Comparison of ENCODE assay signal across 1 cellular context in the genomic region with DNA sequence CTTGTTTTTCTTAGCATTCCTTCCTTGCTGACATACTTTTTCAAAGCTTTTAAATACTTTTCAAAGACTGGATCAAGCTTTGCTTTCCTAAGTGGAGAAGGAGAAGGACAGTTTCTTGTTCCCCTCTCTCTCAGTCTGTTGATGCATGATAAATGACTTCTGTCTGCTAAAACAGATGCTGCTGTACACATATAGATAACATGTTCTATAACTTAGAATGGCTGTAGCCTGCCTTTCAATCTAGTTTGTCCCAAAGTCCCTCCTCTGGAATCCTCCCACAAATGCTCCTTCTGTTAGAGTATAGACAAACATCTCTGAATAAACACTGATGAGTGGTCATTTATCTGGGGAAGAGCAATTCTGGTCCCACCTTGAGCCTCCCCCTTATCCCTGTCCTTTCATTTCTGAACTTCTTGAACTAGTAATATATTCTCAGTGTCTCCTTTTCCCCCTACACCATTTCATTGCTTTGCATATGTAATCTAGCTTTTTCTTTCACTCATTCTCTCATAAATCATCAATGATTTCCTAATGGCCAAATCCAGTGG.
A peak's percentile ranks its signal among the peaks of the same experiment; 100 is the strongest.
TF ChIP-seq lines count a peak whose summit lies in the region.

No MANE protein-coding gene starts in this region.

TF ChIP-seq in K562, 482 proteins besides CTCF, POLR2A, EP300 and RAD21 (continued from another document and continues in another):
- TF ChIP-seq ZSCAN32 (CRISPR knock-in tag; IDR thresholded peaks at IDR 0.05) = no peak
- peak; percentile 71; the same call in 1 of the 2 replicates for TF ChIP-seq ZC3H8 (IDR thresholded peaks at IDR 0.05)
- peak; percentile 47; the same call in 1 of the 2 replicates for TF ChIP-seq TOE1 (IDR thresholded peaks at IDR 0.05; ENCODE audit: borderline replicate concordance)
- TF ChIP-seq TOE1 (CRISPR knock-in tag; IDR thresholded peaks at IDR 0.05; ENCODE audit: borderline replicate concordance, low read depth) = no peak
- TF ChIP-seq, protein P1, sequence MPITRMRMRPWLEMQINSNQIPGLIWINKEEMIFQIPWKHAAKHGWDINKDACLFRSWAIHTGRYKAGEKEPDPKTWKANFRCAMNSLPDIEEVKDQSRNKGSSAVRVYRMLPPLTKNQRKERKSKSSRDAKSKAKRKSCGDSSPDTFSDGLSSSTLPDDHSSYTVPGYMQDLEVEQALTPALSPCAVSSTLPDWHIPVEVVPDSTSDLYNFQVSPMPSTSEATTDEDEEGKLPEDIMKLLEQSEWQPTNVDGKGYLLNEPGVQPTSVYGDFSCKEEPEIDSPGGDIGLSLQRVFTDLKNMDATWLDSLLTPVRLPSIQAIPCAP (CRISPR knock-in tag; IDR thresholded peaks at IDR 0.05; ENCODE audit: borderline replicate concordance) = no peak
- TF ChIP-seq NFE2 (IDR thresholded peaks at IDR 0.05; ENCODE audit: low read depth) = peak; percentile 53
- TF ChIP-seq ZNF507 (tag; conservative IDR thresholded peaks at IDR 0.05) = no peak
- no peak for TF ChIP-seq TCFL5 (CRISPR knock-in tag; conservative IDR thresholded peaks at IDR 0.05)
- TF ChIP-seq NR2C1 (IDR thresholded peaks at IDR 0.05) = no peak
- TF ChIP-seq NR2C1 (tag; IDR thresholded peaks at IDR 0.05) = no peak
- TF ChIP-seq NEUROD1 (IDR thresholded peaks at IDR 0.05; ENCODE audit: borderline replicate concordance, low read depth, low read length, partially characterized antibody) = peak; percentile 56
- TF ChIP-seq NR3C1 (CRISPR knock-in tag; IDR thresholded peaks at IDR 0.05) = no peak
- no peak for TF ChIP-seq MCM3 (IDR thresholded peaks at IDR 0.05)
- TF ChIP-seq ZNF561 (CRISPR knock-in tag; conservative IDR thresholded peaks at IDR 0.05) = no peak
- TF ChIP-seq, protein P2, sequence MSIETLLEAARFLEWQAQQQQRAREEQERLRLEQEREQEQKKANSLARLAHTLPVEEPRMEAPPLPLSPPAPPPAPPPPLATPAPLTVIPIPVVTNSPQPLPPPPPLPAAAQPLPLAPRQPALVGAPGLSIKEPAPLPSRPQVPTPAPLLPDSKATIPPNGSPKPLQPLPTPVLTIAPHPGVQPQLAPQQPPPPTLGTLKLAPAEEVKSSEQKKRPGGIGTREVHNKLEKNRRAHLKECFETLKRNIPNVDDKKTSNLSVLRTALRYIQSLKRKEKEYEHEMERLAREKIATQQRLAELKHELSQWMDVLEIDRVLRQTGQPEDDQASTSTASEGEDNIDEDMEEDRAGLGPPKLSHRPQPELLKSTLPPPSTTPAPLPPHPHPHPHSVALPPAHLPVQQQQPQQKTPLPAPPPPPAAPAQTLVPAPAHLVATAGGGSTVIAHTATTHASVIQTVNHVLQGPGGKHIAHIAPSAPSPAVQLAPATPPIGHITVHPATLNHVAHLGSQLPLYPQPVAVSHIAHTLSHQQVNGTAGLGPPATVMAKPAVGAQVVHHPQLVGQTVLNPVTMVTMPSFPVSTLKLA (conservative IDR thresholded peaks at IDR 0.05) = peak; percentile 54 to 60; a peak in 2 of 4 replicates
- TF ChIP-seq, protein P3, sequence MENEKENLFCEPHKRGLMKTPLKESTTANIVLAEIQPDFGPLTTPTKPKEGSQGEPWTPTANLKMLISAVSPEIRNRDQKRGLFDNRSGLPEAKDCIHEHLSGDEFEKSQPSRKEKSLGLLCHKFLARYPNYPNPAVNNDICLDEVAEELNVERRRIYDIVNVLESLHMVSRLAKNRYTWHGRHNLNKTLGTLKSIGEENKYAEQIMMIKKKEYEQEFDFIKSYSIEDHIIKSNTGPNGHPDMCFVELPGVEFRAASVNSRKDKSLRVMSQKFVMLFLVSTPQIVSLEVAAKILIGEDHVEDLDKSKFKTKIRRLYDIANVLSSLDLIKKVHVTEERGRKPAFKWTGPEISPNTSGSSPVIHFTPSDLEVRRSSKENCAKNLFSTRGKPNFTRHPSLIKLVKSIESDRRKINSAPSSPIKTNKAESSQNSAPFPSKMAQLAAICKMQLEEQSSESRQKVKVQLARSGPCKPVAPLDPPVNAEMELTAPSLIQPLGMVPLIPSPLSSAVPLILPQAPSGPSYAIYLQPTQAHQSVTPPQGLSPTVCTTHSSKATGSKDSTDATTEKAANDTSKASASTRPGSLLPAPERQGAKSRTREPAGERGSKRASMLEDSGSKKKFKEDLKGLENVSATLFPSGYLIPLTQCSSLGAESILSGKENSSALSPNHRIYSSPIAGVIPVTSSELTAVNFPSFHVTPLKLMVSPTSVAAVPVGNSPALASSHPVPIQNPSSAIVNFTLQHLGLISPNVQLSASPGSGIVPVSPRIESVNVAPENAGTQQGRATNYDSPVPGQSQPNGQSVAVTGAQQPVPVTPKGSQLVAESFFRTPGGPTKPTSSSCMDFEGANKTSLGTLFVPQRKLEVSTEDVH (IDR thresholded peaks at IDR 0.05; ENCODE audit: low read depth, partially characterized antibody) = peak; percentile 44
- peak; percentile 88 for TF ChIP-seq NFIC (IDR thresholded peaks at IDR 0.05)
- TF ChIP-seq MXI1 (IDR thresholded peaks at IDR 0.05; ENCODE audit: low read depth, low read length) = no peak
- TF ChIP-seq SMARCA4 (IDR thresholded peaks at IDR 0.05) = peak; percentile 98
- peak; percentile 40; the same call in 1 of the 2 replicates for TF ChIP-seq ZNF589 (CRISPR knock-in tag; IDR thresholded peaks at IDR 0.05; ENCODE audit: low read depth)
- TF ChIP-seq TRIM24 (IDR thresholded peaks at IDR 0.05) = peak; percentile 85 to 90
- TF ChIP-seq CC2D1A (IDR thresholded peaks at IDR 0.05) = peak; percentile 90; the same call in 1 of the 2 replicates
- TF ChIP-seq KLF16 (IDR thresholded peaks at IDR 0.05) = peak; percentile 95
- no peak for TF ChIP-seq FOXP1 (CRISPR knock-in tag; IDR thresholded peaks at IDR 0.05)
- TF ChIP-seq, protein P4, sequence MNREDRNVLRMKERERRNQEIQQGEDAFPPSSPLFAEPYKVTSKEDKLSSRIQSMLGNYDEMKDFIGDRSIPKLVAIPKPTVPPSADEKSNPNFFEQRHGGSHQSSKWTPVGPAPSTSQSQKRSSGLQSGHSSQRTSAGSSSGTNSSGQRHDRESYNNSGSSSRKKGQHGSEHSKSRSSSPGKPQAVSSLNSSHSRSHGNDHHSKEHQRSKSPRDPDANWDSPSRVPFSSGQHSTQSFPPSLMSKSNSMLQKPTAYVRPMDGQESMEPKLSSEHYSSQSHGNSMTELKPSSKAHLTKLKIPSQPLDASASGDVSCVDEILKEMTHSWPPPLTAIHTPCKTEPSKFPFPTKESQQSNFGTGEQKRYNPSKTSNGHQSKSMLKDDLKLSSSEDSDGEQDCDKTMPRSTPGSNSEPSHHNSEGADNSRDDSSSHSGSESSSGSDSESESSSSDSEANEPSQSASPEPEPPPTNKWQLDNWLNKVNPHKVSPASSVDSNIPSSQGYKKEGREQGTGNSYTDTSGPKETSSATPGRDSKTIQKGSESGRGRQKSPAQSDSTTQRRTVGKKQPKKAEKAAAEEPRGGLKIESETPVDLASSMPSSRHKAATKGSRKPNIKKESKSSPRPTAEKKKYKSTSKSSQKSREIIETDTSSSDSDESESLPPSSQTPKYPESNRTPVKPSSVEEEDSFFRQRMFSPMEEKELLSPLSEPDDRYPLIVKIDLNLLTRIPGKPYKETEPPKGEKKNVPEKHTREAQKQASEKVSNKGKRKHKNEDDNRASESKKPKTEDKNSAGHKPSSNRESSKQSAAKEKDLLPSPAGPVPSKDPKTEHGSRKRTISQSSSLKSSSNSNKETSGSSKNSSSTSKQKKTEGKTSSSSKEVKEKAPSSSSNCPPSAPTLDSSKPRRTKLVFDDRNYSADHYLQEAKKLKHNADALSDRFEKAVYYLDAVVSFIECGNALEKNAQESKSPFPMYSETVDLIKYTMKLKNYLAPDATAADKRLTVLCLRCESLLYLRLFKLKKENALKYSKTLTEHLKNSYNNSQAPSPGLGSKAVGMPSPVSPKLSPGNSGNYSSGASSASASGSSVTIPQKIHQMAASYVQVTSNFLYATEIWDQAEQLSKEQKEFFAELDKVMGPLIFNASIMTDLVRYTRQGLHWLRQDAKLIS (CRISPR knock-in tag; IDR thresholded peaks at IDR 0.05) = no peak
- TF ChIP-seq ZNF263 (CRISPR knock-in tag; IDR thresholded peaks at IDR 0.05; ENCODE audit: borderline replicate concordance) = no peak
- peak; percentile 62 for TF ChIP-seq EP400 (IDR thresholded peaks at IDR 0.05)
- peak; percentile 90 for TF ChIP-seq NBN (IDR thresholded peaks at IDR 0.05; ENCODE audit: low read depth)
- peak; percentile 83 for TF ChIP-seq ZNF766 (CRISPR knock-in tag; conservative IDR thresholded peaks at IDR 0.05)
- 0 out of 2 replicates have a peak, but pooled peaks have one; percentile 43 for TF ChIP-seq RFX5 (IDR thresholded peaks at IDR 0.05; ENCODE audit: low read depth, low read length)
- peak; percentile 42; the same call in 1 of the 2 replicates for TF ChIP-seq PYGO2 (tag; IDR thresholded peaks at IDR 0.05)
- no peak for TF ChIP-seq GATAD2B (IDR thresholded peaks at IDR 0.05; ENCODE audit: borderline replicate concordance)
- no peak for TF ChIP-seq ZNF140 (CRISPR knock-in tag; IDR thresholded peaks at IDR 0.05)
- TF ChIP-seq, protein P5, sequence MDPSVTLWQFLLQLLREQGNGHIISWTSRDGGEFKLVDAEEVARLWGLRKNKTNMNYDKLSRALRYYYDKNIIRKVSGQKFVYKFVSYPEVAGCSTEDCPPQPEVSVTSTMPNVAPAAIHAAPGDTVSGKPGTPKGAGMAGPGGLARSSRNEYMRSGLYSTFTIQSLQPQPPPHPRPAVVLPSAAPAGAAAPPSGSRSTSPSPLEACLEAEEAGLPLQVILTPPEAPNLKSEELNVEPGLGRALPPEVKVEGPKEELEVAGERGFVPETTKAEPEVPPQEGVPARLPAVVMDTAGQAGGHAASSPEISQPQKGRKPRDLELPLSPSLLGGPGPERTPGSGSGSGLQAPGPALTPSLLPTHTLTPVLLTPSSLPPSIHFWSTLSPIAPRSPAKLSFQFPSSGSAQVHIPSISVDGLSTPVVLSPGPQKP (CRISPR knock-in tag; IDR thresholded peaks at IDR 0.05) = no peak
- TF ChIP-seq, protein P6, sequence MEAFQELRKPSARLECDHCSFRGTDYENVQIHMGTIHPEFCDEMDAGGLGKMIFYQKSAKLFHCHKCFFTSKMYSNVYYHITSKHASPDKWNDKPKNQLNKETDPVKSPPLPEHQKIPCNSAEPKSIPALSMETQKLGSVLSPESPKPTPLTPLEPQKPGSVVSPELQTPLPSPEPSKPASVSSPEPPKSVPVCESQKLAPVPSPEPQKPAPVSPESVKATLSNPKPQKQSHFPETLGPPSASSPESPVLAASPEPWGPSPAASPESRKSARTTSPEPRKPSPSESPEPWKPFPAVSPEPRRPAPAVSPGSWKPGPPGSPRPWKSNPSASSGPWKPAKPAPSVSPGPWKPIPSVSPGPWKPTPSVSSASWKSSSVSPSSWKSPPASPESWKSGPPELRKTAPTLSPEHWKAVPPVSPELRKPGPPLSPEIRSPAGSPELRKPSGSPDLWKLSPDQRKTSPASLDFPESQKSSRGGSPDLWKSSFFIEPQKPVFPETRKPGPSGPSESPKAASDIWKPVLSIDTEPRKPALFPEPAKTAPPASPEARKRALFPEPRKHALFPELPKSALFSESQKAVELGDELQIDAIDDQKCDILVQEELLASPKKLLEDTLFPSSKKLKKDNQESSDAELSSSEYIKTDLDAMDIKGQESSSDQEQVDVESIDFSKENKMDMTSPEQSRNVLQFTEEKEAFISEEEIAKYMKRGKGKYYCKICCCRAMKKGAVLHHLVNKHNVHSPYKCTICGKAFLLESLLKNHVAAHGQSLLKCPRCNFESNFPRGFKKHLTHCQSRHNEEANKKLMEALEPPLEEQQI (IDR thresholded peaks at IDR 0.05) = peak; percentile 89
- peak; percentile 19 to 48; a peak in 2 of 4 replicates for TF ChIP-seq MAZ (CRISPR knock-in tag; conservative IDR thresholded peaks at IDR 0.05 in 1 of 2, IDR thresholded peaks at IDR 0.05 in 1 of 2)
- no peak for TF ChIP-seq SMAD2 (IDR thresholded peaks at IDR 0.05; ENCODE audit: low read depth, low read length)
- peak; percentile 52; the same call in 1 of the 2 replicates for TF ChIP-seq MYNN (IDR thresholded peaks at IDR 0.05)
- TF ChIP-seq MYNN (CRISPR knock-in tag; IDR thresholded peaks at IDR 0.05) = no peak
- TF ChIP-seq, protein P7, sequence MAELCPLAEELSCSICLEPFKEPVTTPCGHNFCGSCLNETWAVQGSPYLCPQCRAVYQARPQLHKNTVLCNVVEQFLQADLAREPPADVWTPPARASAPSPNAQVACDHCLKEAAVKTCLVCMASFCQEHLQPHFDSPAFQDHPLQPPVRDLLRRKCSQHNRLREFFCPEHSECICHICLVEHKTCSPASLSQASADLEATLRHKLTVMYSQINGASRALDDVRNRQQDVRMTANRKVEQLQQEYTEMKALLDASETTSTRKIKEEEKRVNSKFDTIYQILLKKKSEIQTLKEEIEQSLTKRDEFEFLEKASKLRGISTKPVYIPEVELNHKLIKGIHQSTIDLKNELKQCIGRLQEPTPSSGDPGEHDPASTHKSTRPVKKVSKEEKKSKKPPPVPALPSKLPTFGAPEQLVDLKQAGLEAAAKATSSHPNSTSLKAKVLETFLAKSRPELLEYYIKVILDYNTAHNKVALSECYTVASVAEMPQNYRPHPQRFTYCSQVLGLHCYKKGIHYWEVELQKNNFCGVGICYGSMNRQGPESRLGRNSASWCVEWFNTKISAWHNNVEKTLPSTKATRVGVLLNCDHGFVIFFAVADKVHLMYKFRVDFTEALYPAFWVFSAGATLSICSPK (IDR thresholded peaks at IDR 0.05; ENCODE audit: borderline replicate concordance) = no peak
- peak; percentile 93 for TF ChIP-seq STAT5A (IDR thresholded peaks at IDR 0.05; ENCODE audit: borderline replicate concordance, low read length)
- no peak for TF ChIP-seq KDM5B (IDR thresholded peaks at IDR 0.05; ENCODE audit: insufficient replicate concordance, low read depth, low read length)
- TF ChIP-seq NELFE (IDR thresholded peaks at IDR 0.05; ENCODE audit: insufficient read depth, insufficient read length) = no peak
- TF ChIP-seq, protein P8, sequence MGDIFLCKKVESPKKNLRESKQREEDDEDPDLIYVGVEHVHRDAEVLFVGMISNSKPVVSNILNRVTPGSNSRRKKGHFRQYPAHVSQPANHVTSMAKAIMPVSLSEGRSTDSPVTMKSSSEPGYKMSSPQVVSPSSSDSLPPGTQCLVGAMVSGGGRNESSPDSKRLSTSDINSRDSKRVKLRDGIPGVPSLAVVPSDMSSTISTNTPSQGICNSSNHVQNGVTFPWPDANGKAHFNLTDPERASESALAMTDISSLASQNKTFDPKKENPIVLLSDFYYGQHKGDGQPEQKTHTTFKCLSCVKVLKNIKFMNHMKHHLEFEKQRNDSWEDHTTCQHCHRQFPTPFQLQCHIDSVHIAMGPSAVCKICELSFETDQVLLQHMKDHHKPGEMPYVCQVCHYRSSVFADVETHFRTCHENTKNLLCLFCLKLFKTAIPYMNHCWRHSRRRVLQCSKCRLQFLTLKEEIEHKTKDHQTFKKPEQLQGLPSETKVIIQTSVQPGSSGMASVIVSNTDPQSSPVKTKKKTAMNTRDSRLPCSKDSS (IDR thresholded peaks at IDR 0.05; ENCODE audit: low read depth, partially characterized antibody) = no peak
- TF ChIP-seq, protein P9, sequence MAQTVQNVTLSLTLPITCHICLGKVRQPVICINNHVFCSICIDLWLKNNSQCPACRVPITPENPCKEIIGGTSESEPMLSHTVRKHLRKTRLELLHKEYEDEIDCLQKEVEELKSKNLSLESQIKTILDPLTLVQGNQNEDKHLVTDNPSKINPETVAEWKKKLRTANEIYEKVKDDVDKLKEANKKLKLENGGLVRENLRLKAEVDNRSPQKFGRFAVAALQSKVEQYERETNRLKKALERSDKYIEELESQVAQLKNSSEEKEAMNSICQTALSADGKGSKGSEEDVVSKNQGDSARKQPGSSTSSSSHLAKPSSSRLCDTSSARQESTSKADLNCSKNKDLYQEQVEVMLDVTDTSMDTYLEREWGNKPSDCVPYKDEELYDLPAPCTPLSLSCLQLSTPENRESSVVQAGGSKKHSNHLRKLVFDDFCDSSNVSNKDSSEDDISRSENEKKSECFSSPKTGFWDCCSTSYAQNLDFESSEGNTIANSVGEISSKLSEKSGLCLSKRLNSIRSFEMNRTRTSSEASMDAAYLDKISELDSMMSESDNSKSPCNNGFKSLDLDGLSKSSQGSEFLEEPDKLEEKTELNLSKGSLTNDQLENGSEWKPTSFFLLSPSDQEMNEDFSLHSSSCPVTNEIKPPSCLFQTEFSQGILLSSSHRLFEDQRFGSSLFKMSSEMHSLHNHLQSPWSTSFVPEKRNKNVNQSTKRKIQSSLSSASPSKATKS (CRISPR knock-in tag; IDR thresholded peaks at IDR 0.05) = no peak
- no peak for TF ChIP-seq ZNF253 (CRISPR knock-in tag; conservative IDR thresholded peaks at IDR 0.05)
